ENCODE assay signal across 1 cellular context in the genomic region with DNA sequence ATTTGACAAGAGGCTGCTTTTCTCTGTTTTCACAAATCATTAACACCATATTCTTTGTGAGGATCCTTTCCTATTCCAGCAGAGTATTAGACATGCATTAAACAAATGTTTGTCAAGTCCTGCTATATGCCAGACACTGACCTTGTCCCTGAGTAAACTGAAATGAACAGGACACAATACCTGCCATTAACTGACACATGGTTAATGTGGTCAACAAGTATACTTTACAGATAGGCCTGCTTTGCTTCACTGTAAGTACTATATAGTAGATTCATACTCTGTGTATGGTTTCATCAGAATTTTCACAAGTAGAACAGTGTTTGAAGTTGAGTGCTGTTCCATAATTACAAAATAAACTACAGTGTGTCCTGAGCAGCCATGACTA.
A peak's percentile ranks its signal among the peaks of the same experiment; 100 is the strongest.
TF ChIP-seq lines count a peak whose summit lies in the region.

No MANE protein-coding gene starts in this region.

TF ChIP-seq in HepG2, 621 proteins besides CTCF, POLR2A, EP300 and RAD21 (continued from another document):
- TF ChIP-seq, protein P1, sequence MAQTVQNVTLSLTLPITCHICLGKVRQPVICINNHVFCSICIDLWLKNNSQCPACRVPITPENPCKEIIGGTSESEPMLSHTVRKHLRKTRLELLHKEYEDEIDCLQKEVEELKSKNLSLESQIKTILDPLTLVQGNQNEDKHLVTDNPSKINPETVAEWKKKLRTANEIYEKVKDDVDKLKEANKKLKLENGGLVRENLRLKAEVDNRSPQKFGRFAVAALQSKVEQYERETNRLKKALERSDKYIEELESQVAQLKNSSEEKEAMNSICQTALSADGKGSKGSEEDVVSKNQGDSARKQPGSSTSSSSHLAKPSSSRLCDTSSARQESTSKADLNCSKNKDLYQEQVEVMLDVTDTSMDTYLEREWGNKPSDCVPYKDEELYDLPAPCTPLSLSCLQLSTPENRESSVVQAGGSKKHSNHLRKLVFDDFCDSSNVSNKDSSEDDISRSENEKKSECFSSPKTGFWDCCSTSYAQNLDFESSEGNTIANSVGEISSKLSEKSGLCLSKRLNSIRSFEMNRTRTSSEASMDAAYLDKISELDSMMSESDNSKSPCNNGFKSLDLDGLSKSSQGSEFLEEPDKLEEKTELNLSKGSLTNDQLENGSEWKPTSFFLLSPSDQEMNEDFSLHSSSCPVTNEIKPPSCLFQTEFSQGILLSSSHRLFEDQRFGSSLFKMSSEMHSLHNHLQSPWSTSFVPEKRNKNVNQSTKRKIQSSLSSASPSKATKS (CRISPR knock-in tag; IDR thresholded peaks at IDR 0.05), result no peak
- TF ChIP-seq DNMT1 (CRISPR knock-in tag; IDR thresholded peaks at IDR 0.05) (no peak), SAP130 (CRISPR knock-in tag; IDR thresholded peaks at IDR 0.05; ENCODE audit: low read depth) (peak; percentile 80), AGO2 (optimal IDR thresholded peaks at IDR 0.05; ENCODE audit: low read depth, low read length) (no peak), TCF12 (IDR thresholded peaks at IDR 0.05) (no peak), TCF12 (CRISPR knock-in tag; IDR thresholded peaks at IDR 0.05) (no peak), CREBL2 (CRISPR knock-in tag; IDR thresholded peaks at IDR 0.05; ENCODE audit: borderline replicate concordance) (no peak), SAFB2 (CRISPR knock-in tag; IDR thresholded peaks at IDR 0.05; ENCODE audit: borderline replicate concordance, low read depth) (no peak), ERF (CRISPR knock-in tag; IDR thresholded peaks at IDR 0.05) (0 out of 2 replicates have a peak, but pooled peaks have one; percentile 46), CENPT (CRISPR knock-in tag; IDR thresholded peaks at IDR 0.05; ENCODE audit: low read depth) (no peak), REL (CRISPR knock-in tag; conservative IDR thresholded peaks at IDR 0.05) (no peak), ISX (CRISPR knock-in tag; conservative IDR thresholded peaks at IDR 0.05) (no peak), LCORL (IDR thresholded peaks at IDR 0.05) (no peak), LCORL (CRISPR knock-in tag; IDR thresholded peaks at IDR 0.05) (no peak), BCL6 (CRISPR knock-in tag; IDR thresholded peaks at IDR 0.05) (peak; percentile 75), GATAD1 (CRISPR knock-in tag; IDR thresholded peaks at IDR 0.05) (no peak), RARA (CRISPR knock-in tag; IDR thresholded peaks at IDR 0.05) (peak; percentile 67), CHD2 (IDR thresholded peaks at IDR 0.05; ENCODE audit: low read depth, low read length) (no peak), ZNF83 (CRISPR knock-in tag; IDR thresholded peaks at IDR 0.05; ENCODE audit: borderline replicate concordance) (no peak), SSRP1 (CRISPR knock-in tag; IDR thresholded peaks at IDR 0.05) (no peak), NR2C2 (CRISPR knock-in tag; IDR thresholded peaks at IDR 0.05; ENCODE audit: borderline replicate concordance) (no peak), NFE2 (CRISPR knock-in tag; IDR thresholded peaks at IDR 0.05) (no peak), ZNF550 (CRISPR knock-in tag; IDR thresholded peaks at IDR 0.05; ENCODE audit: borderline replicate concordance) (no peak), ZNF468 (CRISPR knock-in tag; IDR thresholded peaks at IDR 0.05) (no peak), ZNF329 (CRISPR knock-in tag; IDR thresholded peaks at IDR 0.05; ENCODE audit: low read depth) (no peak), FOXO1 (CRISPR knock-in tag; IDR thresholded peaks at IDR 0.05) (peak; percentile 88), ZNF232 (CRISPR knock-in tag; IDR thresholded peaks at IDR 0.05; ENCODE audit: borderline replicate concordance) (no peak), ZNF691 (CRISPR knock-in tag; IDR thresholded peaks at IDR 0.05; ENCODE audit: borderline replicate concordance, low read depth) (no peak), DMAP1 (CRISPR knock-in tag; IDR thresholded peaks at IDR 0.05) (no peak), ZNF792 (CRISPR knock-in tag; IDR thresholded peaks at IDR 0.05) (no peak)
- TF ChIP-seq, protein P2, sequence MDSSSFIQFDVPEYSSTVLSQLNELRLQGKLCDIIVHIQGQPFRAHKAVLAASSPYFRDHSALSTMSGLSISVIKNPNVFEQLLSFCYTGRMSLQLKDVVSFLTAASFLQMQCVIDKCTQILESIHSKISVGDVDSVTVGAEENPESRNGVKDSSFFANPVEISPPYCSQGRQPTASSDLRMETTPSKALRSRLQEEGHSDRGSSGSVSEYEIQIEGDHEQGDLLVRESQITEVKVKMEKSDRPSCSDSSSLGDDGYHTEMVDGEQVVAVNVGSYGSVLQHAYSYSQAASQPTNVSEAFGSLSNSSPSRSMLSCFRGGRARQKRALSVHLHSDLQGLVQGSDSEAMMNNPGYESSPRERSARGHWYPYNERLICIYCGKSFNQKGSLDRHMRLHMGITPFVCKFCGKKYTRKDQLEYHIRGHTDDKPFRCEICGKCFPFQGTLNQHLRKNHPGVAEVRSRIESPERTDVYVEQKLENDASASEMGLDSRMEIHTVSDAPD (CRISPR knock-in tag; IDR thresholded peaks at IDR 0.05), result no peak
- TF ChIP-seq, protein P3, sequence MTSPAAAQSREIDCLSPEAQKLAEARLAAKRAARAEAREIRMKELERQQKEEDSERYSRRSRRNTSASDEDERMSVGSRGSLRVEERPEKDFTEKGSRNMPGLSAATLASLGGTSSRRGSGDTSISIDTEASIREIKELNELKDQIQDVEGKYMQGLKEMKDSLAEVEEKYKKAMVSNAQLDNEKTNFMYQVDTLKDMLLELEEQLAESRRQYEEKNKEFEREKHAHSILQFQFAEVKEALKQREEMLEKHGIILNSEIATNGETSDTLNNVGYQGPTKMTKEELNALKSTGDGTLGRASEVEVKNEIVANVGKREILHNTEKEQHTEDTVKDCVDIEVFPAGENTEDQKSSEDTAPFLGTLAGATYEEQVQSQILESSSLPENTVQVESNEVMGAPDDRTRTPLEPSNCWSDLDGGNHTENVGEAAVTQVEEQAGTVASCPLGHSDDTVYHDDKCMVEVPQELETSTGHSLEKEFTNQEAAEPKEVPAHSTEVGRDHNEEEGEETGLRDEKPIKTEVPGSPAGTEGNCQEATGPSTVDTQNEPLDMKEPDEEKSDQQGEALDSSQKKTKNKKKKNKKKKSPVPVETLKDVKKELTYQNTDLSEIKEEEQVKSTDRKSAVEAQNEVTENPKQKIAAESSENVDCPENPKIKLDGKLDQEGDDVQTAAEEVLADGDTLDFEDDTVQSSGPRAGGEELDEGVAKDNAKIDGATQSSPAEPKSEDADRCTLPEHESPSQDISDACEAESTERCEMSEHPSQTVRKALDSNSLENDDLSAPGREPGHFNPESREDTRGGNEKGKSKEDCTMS (CRISPR knock-in tag; conservative IDR thresholded peaks at IDR 0.05), result no peak
- TF ChIP-seq, protein P4, sequence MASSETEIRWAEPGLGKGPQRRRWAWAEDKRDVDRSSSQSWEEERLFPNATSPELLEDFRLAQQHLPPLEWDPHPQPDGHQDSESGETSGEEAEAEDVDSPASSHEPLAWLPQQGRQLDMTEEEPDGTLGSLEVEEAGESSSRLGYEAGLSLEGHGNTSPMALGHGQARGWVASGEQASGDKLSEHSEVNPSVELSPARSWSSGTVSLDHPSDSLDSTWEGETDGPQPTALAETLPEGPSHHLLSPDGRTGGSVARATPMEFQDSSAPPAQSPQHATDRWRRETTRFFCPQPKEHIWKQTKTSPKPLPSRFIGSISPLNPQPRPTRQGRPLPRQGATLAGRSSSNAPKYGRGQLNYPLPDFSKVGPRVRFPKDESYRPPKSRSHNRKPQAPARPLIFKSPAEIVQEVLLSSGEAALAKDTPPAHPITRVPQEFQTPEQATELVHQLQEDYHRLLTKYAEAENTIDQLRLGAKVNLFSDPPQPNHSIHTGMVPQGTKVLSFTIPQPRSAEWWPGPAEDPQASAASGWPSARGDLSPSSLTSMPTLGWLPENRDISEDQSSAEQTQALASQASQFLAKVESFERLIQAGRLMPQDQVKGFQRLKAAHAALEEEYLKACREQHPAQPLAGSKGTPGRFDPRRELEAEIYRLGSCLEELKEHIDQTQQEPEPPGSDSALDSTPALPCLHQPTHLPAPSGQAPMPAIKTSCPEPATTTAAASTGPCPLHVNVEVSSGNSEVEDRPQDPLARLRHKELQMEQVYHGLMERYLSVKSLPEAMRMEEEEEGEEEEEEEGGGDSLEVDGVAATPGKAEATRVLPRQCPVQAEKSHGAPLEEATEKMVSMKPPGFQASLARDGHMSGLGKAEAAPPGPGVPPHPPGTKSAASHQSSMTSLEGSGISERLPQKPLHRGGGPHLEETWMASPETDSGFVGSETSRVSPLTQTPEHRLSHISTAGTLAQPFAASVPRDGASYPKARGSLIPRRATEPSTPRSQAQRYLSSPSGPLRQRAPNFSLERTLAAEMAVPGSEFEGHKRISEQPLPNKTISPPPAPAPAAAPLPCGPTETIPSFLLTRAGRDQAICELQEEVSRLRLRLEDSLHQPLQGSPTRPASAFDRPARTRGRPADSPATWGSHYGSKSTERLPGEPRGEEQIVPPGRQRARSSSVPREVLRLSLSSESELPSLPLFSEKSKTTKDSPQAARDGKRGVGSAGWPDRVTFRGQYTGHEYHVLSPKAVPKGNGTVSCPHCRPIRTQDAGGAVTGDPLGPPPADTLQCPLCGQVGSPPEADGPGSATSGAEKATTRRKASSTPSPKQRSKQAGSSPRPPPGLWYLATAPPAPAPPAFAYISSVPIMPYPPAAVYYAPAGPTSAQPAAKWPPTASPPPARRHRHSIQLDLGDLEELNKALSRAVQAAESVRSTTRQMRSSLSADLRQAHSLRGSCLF (CRISPR knock-in tag; IDR thresholded peaks at IDR 0.05; ENCODE audit: borderline replicate concordance), result no peak
